8 cellular contexts compared by ENCODE assay signal in genomic region chr10:73773152-73773879, GRCh38.
DNase-seq lines count a peak whose midpoint lies in the region; ATAC-seq and TF ChIP-seq lines count a peak whose summit lies in the region.

No MANE protein-coding gene starts in this region.

- peaks cover 65% of the 10 kb centered on the region for H3K36me3 Mint-ChIP-seq in activated naive CD4-positive, alpha-beta T cell treated with anti-CD3 and anti-CD28 coated beads, Interleukin-2, amount 10 ng/mL, durations not matched to agents 7 days and 5 days

- H3K9me3 ChIP-seq in DND-41 (ENCODE audit: insufficient read depth, low read length, severe bottlenecking): no peaks in the 10 kb centered on the region
- H3K9me3 ChIP-seq in iPS-15b (ENCODE audit: control insufficient read depth, insufficient read depth, low read length): no peaks in the 10 kb centered on the region

- peak overlapping the region; percentile 92 for H3K4me2 ChIP-seq in DND-41 (ENCODE audit: insufficient read depth, low read length)

- H3K27ac Mint-ChIP-seq in activated naive CD4-positive, alpha-beta T cell treated with anti-CD3 and anti-CD28 coated beads, Interleukin-2, amount 10 ng/mL, durations not matched to agents 7 days and 5 days: peak overlapping the region; percentile 93

- H3K27ac ChIP-seq in DND-41 (ENCODE audit: low read length): peak overlapping the region; percentile 71

- H2AFZ ChIP-seq in DND-41 (ENCODE audit: low read depth, low read length): peak overlapping the region; percentile 86

- ATAC-seq in DND-41 (ENCODE audit: insufficient read depth, low read depth): peak; percentile 5; the same call in 1 of the 3 replicates
- ATAC-seq in HG02938 (IDR thresholded peaks at IDR 0.05; ENCODE audit: unreplicated experiment): peak; percentile 8
- no peak for ATAC-seq in HG03139 (IDR thresholded peaks at IDR 0.05; ENCODE audit: unreplicated experiment)
- no peak for ATAC-seq in HG03280 (IDR thresholded peaks at IDR 0.05; ENCODE audit: unreplicated experiment)

- peak overlapping the region; percentile 72 for H3K9ac ChIP-seq in DND-41 (ENCODE audit: low read depth, low read length)
- H3K9ac ChIP-seq in iPS-15b (ENCODE audit: low read depth, low read length): peak overlapping the region; percentile 83

- TF ChIP-seq CTCF in DND-41 (IDR thresholded peaks at IDR 0.05; ENCODE audit: borderline replicate concordance, extremely low read depth, low read length, poor library complexity, severe bottlenecking): no peak

- no peaks in the 10 kb centered on the region for H3K9me3 Mint-ChIP-seq in activated naive CD4-positive, alpha-beta T cell treated with anti-CD3 and anti-CD28 coated beads, Interleukin-2, amount 10 ng/mL, durations not matched to agents 7 days and 5 days

- H3K36me3 ChIP-seq in DND-41 (ENCODE audit: insufficient read depth, low read length): peaks cover 75% of the 10 kb centered on the region
- H3K36me3 ChIP-seq in iPS-15b (ENCODE audit: control insufficient read depth, insufficient read depth, low read length): peaks cover 8% of the 10 kb centered on the region

- peaks cover 49% of the 10 kb centered on the region for H3K79me2 ChIP-seq in DND-41 (ENCODE audit: insufficient read depth, low read length)

- H3K4me1 Mint-ChIP-seq in activated naive CD4-positive, alpha-beta T cell treated with anti-CD3 and anti-CD28 coated beads, Interleukin-2, amount 10 ng/mL, durations not matched to agents 7 days and 5 days: peaks cover 66% of the 10 kb centered on the region

- peaks cover 7% of the 10 kb centered on the region for H3K27me3 Mint-ChIP-seq in activated naive CD4-positive, alpha-beta T cell treated with anti-CD3 and anti-CD28 coated beads, Interleukin-2, amount 10 ng/mL, durations not matched to agents 7 days and 5 days

- peak overlapping the region; percentile 97 for H3K4me3 Mint-ChIP-seq in activated naive CD4-positive, alpha-beta T cell treated with anti-CD3 and anti-CD28 coated beads, Interleukin-2, amount 10 ng/mL, durations not matched to agents 7 days and 5 days

- H3K4me3 ChIP-seq in DND-41 (ENCODE audit: low read depth in 1 of 2, low read length in 2 of 2): peak overlapping the region; percentile 63 to 73
- peak overlapping the region; percentile 77 for H3K4me3 ChIP-seq in iPS-15b (ENCODE audit: low read depth, low read length)

- peaks cover 3% of the 10 kb centered on the region; the same call in 1 of the 2 replicates for H4K20me1 ChIP-seq in DND-41 (ENCODE audit: insufficient read depth, low read length)

- DNase-seq in DND-41: no peak
- no peak for DNase-seq in activated naive CD4-positive, alpha-beta T cell treated with anti-CD3 and anti-CD28 coated beads, Interleukin-2, amount 10 ng/mL, durations not matched to agents 7 days and 5 days
- DNase-seq in stimulated activated CD4-positive, alpha-beta T cell treated with anti-CD3 and anti-CD28 coated beads, Interleukin-4, amount 100 ng/mL, for 24 hours: peak; percentile 29
- DNase-seq in NOMO-1 (lab: John Stamatoyannopoulos, UW; ENCODE audit: unreplicated experiment in 2 of 2): no peak

- CTCF ChIA-PET in activated naive CD4-positive, alpha-beta T cell treated with anti-CD3 and anti-CD28 coated beads, Interleukin-2, amount 10 ng/mL, durations not matched to agents 7 days and 5 days (lab: Charles Lee): interaction anchor here (0.6 to 1.7 kb wide), 7 partner anchors 8 to 105 kb away, joined by 3 to 5 read pairs (median 3); no protein-coding TSS in a partner anchor

- H3K27me3 ChIP-seq in DND-41 (ENCODE audit: insufficient read depth, low read length, poor library complexity) (no peaks in the 10 kb centered on the region), iPS-15b (ENCODE audit: control insufficient read depth, insufficient read depth, low read length) (no peaks in the 10 kb centered on the region)

- H3K4me1 ChIP-seq in DND-41 (ENCODE audit: insufficient read depth, low read length) (peaks cover 50% of the 10 kb centered on the region), iPS-15b (ENCODE audit: control insufficient read depth, insufficient read depth, low read length) (peaks cover 4% of the 10 kb centered on the region)

Comparison
In these comparisons a context has a peak if more than half of its experiments do, and no peak if none do; other contexts are left out.
1. ATAC-seq: peak in DND-41 (single experiment) and HG02938 (single experiment); none in HG03139 (single experiment) and HG03280 (single experiment).